Comparison of ENCODE assay signal across 8 cellular contexts in genomic region chr1:52033190-52034049, GRCh38. TPM values are rescaled to one million over a fixed set of nuclear protein-coding genes. Genes with fewer than 3 reads are reported as not detected.
DNase-seq lines count a peak whose midpoint lies in the region; ATAC-seq and TF ChIP-seq lines count a peak whose summit lies in the region.

Gene KTI12 (minus strand): TSS chr1:52033810. CDS start chr1:52033761, 49 bp downstream.

- DNase-seq in NCI-H748 (lab: John Stamatoyannopoulos, UW; ENCODE audit: unreplicated experiment): peak; percentile 97
- DNase-seq in activated CD4-positive, alpha-beta T cell treated with anti-CD3 and anti-CD28 coated beads, Interleukin-2, amount 50 U/mL, for 24 hours (ENCODE audit: low read depth in 1 of 2, low spot score in 1 of 2): peak; percentile 62 to 85
- peak; percentile 88 to 95 for DNase-seq in left lung
- DNase-seq in stimulated activated CD4-positive, alpha-beta T cell treated with anti-CD3 and anti-CD28 coated beads, Interleukin-2, amount 100 ng/mL, for 48 hours: peak; percentile 74 to 75

- H3K27ac ChIP-seq in C4-2B (peak within 1 kb of the TSS; percentile 88), left lung (peak within 1 kb of the TSS; percentile 87 to 93)

- H3K27me3 ChIP-seq in left lung: no peaks in the 10 kb centered on the region

- peaks cover 26% of the 10 kb centered on the region for H3K4me1 Mint-ChIP-seq in dendritic cell treated with granulocyte-macrophage colony-stimulating factor and Interleukin-4, amounts not matched to agents 40 ng/mL and 50 ng/mL, for 4 days (ENCODE audit: low read depth)

- H3K9me3 ChIP-seq in left lung: no peaks in the 10 kb centered on the region

- H3K4me3 ChIP-seq in left lung: peak within 1 kb of the TSS; percentile 75 to 92

- H3K9me3 Mint-ChIP-seq in dendritic cell treated with granulocyte-macrophage colony-stimulating factor and Interleukin-4, amounts not matched to agents 40 ng/mL and 50 ng/mL, for 4 days: no peaks in the 10 kb centered on the region

- ATAC-seq in GM19395 (IDR thresholded peaks at IDR 0.05; ENCODE audit: unreplicated experiment): peak; percentile 88
- peak; percentile 84 for ATAC-seq in HG03558 (IDR thresholded peaks at IDR 0.05; ENCODE audit: extremely low read depth, unreplicated experiment)
- peak; percentile 88 for ATAC-seq in left lung

- intact Hi-C loops in dendritic cell treated with granulocyte-macrophage colony-stimulating factor and Interleukin-4, amounts not matched to agents 40 ng/mL and 50 ng/mL, for 4 days (cut with micrococcal nuclease): loop anchor here (1.0 kb wide), 1 partner anchor 22 kb away; the partner anchor contains the start of gene TXNDC12
- intact Hi-C loops in left lung (cut with DNase I): no loop called here

- peaks cover 54% of the 10 kb centered on the region for H3K36me3 Mint-ChIP-seq in dendritic cell treated with granulocyte-macrophage colony-stimulating factor and Interleukin-4, amounts not matched to agents 40 ng/mL and 50 ng/mL, for 4 days (ENCODE audit: low read depth)

- H3K27ac Mint-ChIP-seq in dendritic cell treated with granulocyte-macrophage colony-stimulating factor and Interleukin-4, amounts not matched to agents 40 ng/mL and 50 ng/mL, for 4 days: peak within 1 kb of the TSS; percentile 97

- no peak for TF ChIP-seq CTCF in C4-2B (conservative IDR thresholded peaks at IDR 0.05)
- TF ChIP-seq CTCF in left lung (IDR thresholded peaks at IDR 0.05): no peak

- no peaks in the 10 kb centered on the region for H3K27me3 Mint-ChIP-seq in dendritic cell treated with granulocyte-macrophage colony-stimulating factor and Interleukin-4, amounts not matched to agents 40 ng/mL and 50 ng/mL, for 4 days

- peaks cover 14 to 40% of the 10 kb centered on the region in 2 donors for H3K4me1 ChIP-seq in left lung

- H3K4me3 Mint-ChIP-seq in dendritic cell treated with granulocyte-macrophage colony-stimulating factor and Interleukin-4, amounts not matched to agents 40 ng/mL and 50 ng/mL, for 4 days: peak within 1 kb of the TSS; percentile 93

- H3K36me3 ChIP-seq in left lung: peaks cover 0 to 14% of the 10 kb centered on the region in 2 donors

RNA-seq across cellular contexts. Expression of gene KTI12, which starts in this region (rescaled TPM):
- 1 to 10 TPM; 7.2 to 8.6 TPM for total RNA-seq in left lung

Comparison
In these comparisons a context has a peak if more than half of its experiments do, and no peak if none do; other contexts are left out.
1. Peak in every context shown above with its lines: DNase-seq, ATAC-seq, H3K4me3 ChIP-seq and H3K27ac ChIP-seq.